ENCODE assay signal across 1 cellular context in genomic region chr19:45717131-45717982, GRCh38.
TF ChIP-seq lines count a peak whose summit lies in the region.

No MANE protein-coding gene starts in this region.

TF ChIP-seq in K562, 482 proteins besides CTCF, POLR2A, EP300 and RAD21 (continued from another document and continues in another):
- peak; percentile 76; the same call in 1 of the 2 replicates for TF ChIP-seq ZNF511 (CRISPR knock-in tag; IDR thresholded peaks at IDR 0.05)
- TF ChIP-seq PURB (CRISPR knock-in tag; IDR thresholded peaks at IDR 0.05; ENCODE audit: low read depth), result no peak
- no peak for TF ChIP-seq PRPF4 (IDR thresholded peaks at IDR 0.05; ENCODE audit: insufficient read depth, low read depth, low read length, poor library complexity, severe bottlenecking)
- TF ChIP-seq CCNT2 (IDR thresholded peaks at IDR 0.05; ENCODE audit: borderline replicate concordance, extremely low read depth, insufficient read length, low read depth, low read length), result peak; percentile 90
- TF ChIP-seq ZKSCAN3 (CRISPR knock-in tag; IDR thresholded peaks at IDR 0.05), result no peak
- no peak for TF ChIP-seq MTA2 (IDR thresholded peaks at IDR 0.05; ENCODE audit: low read depth)
- TF ChIP-seq ZNF512 (tag; IDR thresholded peaks at IDR 0.05), result no peak
- no peak for TF ChIP-seq ZNF217 (CRISPR knock-in tag; IDR thresholded peaks at IDR 0.05)
- 0 out of 2 replicates have a peak, but pooled peaks have one; percentile 48 for TF ChIP-seq FOSL1 (tag; conservative IDR thresholded peaks at IDR 0.05)
- peak; percentile 73; the same call in 1 of the 2 replicates for TF ChIP-seq AFF4 (CRISPR knock-in tag; IDR thresholded peaks at IDR 0.05)
- 0 out of 2 replicates have a peak, but pooled peaks have one; percentile 37 for TF ChIP-seq NR2F6 (CRISPR knock-in tag; IDR thresholded peaks at IDR 0.05)
- no peak for TF ChIP-seq ZNF347 (CRISPR knock-in tag; IDR thresholded peaks at IDR 0.05; ENCODE audit: low read depth)
- TF ChIP-seq HDAC1 (IDR thresholded peaks at IDR 0.05), result peak in 1 of 2 experiments; percentile 76; a peak in 2 of 4 replicates
- peak; percentile 63 for TF ChIP-seq ZNF740 (CRISPR knock-in tag; IDR thresholded peaks at IDR 0.05)
- peak in 1 of 2 experiments; percentile 68; a peak in 1 of 4 replicates for TF ChIP-seq ZNF740 (tag; IDR thresholded peaks at IDR 0.05)
- TF ChIP-seq SRSF9 (IDR thresholded peaks at IDR 0.05; ENCODE audit: borderline replicate concordance, low read depth, low read length), result no peak
- no peak for TF ChIP-seq ATF2 (CRISPR knock-in tag; IDR thresholded peaks at IDR 0.05)
- TF ChIP-seq ZNF644 (tag; IDR thresholded peaks at IDR 0.05; ENCODE audit: low read depth), result peak; percentile 90; the same call in 1 of the 2 replicates
- no peak for TF ChIP-seq THAP12 (CRISPR knock-in tag; IDR thresholded peaks at IDR 0.05)
- TF ChIP-seq TCF15 (CRISPR knock-in tag; IDR thresholded peaks at IDR 0.05), result no peak
- TF ChIP-seq ZNF316 (IDR thresholded peaks at IDR 0.05), result no peak
- no peak for TF ChIP-seq ZNF280A (IDR thresholded peaks at IDR 0.05; ENCODE audit: low read depth, partially characterized antibody)
- TF ChIP-seq RREB1 (CRISPR knock-in tag; IDR thresholded peaks at IDR 0.05), result no peak
- no peak for TF ChIP-seq MEF2D (tag; conservative IDR thresholded peaks at IDR 0.05; ENCODE audit: low read depth)
- TF ChIP-seq HIVEP1 (CRISPR knock-in tag; IDR thresholded peaks at IDR 0.05), result no peak
- TF ChIP-seq BRCA1 (IDR thresholded peaks at IDR 0.05), result no peak
- no peak for TF ChIP-seq BRCA1 (CRISPR knock-in tag; IDR thresholded peaks at IDR 0.05)
- TF ChIP-seq RBM14 (IDR thresholded peaks at IDR 0.05; ENCODE audit: borderline replicate concordance, insufficient read depth, low read depth, low read length), result no peak
- TF ChIP-seq RERE (CRISPR knock-in tag; IDR thresholded peaks at IDR 0.05; ENCODE audit: borderline replicate concordance), result no peak
- no peak; the same call in 1 of the 2 replicates for TF ChIP-seq CBFA2T3 (IDR thresholded peaks at IDR 0.05)
